29 cellular contexts compared by ENCODE assay signal in genomic region chrY:16860676-16861075, GRCh38.
"Had no signal": no experiment of that assay in that cellular context is flagged by ENCODE, and none has a peak within 500 bp of the region (broad histone marks: within the 10 kb centered on the region; RNA-seq: fewer than 3 reads in every experiment).

No MANE protein-coding gene starts in this region.

- H3K36me3 ChIP-seq: brain microvascular endothelial cell, esophagus squamous epithelium, gastroesophageal sphincter, WERI-Rb-1 had no signal

- H3K4me1 ChIP-seq: esophagus squamous epithelium, gastroesophageal sphincter had no signal

- H3K27ac ChIP-seq: brain microvascular endothelial cell, esophagus squamous epithelium, gastroesophageal sphincter, WERI-Rb-1 had no signal

- FAIRE-seq: astrocyte, colon had no signal

- H3K4me3 ChIP-seq: esophagus squamous epithelium, gastroesophageal sphincter had no signal

- DNase-seq: activated B cell treated with CpG ODN at 0.5 μM for 24 hours; activated CD4-positive, alpha-beta T cell treated with anti-CD3 and anti-CD28 coated beads for 48 hours; activated CD4-positive, alpha-beta T cell treated with anti-CD3 and anti-CD28 coated beads, Interleukin-2, amount 50 U/mL, for 1 hour; activated CD4-positive, alpha-beta T cell treated with anti-CD3 and anti-CD28 coated beads, Interleukin-2, amount 50 U/mL, for 48 hours; activated CD8-positive, alpha-beta memory T cell treated with anti-CD3 and anti-CD28 coated beads for 24 hours; activated CD8-positive, alpha-beta T cell treated with anti-CD3 and anti-CD28 coated beads for 36 hours; activated effector memory CD4-positive, alpha-beta T cell treated with Interleukin-2 at 50 U/mL for 16 hours; activated gamma-delta T cell treated with Interleukin-2 at 50 U/mL for 16 hours; activated naive CD4-positive, alpha-beta T cell treated with anti-CD3 and anti-CD28 coated beads, Interleukin-2, amount 50 U/mL, for 16 hours; activated naive CD4-positive, alpha-beta T cell treated with Interleukin-2 at 50 U/mL for 16 hours; activated T-cell treated with anti-CD3 and anti-CD28 coated beads, Interleukin-2, amount 50 U/mL, for 4 hours; amniotic stem cell; anterior cingulate cortex; brain microvascular endothelial cell; caudate nucleus; cortex of kidney; dermis blood vessel endothelial cell; effector CD4-positive, alpha-beta T cell; effector memory CD8-positive, alpha-beta T cell; esophagus squamous epithelium; foreskin melanocyte; head of caudate nucleus; T-helper 1 cell; T-helper 17 cell; T1000; WERI-Rb-1 had no signal

- H3K9me3 ChIP-seq: esophagus squamous epithelium, gastroesophageal sphincter had no signal

- H3K27me3 ChIP-seq: brain microvascular endothelial cell, esophagus squamous epithelium, gastroesophageal sphincter had no signal
